22 cellular contexts compared by ENCODE assay signal in the genomic region with DNA sequence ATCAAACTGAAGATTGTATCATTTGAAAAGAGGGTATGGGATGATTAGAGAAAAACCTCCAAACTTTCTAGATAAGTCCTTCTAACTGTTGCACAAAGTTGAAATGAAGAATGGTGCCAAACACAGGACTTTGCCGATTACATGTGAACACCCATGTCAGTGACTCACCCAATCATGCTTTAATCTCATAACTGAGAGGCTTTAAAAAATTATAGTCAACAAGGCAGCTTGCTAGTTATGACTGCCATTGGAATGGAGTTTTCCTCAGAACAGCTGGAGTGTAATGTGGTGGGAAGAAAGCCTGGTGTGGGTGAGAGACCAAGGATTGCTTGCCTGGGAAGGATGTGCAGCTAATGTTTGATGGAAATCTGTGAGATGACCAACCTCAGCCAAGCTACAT.
"Had no signal": no experiment of that assay in that cellular context is flagged by ENCODE, and none has a peak within 500 bp of the region (broad histone marks: within the 10 kb centered on the region; RNA-seq: fewer than 3 reads in every experiment).

No MANE protein-coding gene starts in this region.

- H3K9ac ChIP-seq: neural progenitor cell, parathyroid adenoma had no signal

- H3K4me1 ChIP-seq: colonic mucosa, gastroesophageal sphincter, stomach had no signal

- H3K9me3 ChIP-seq: colonic mucosa, right atrium auricular region, thyroid gland had no signal

- H3K27me3 ChIP-seq: colonic mucosa, foreskin keratinocyte, gastroesophageal sphincter, heart left ventricle, hepatocyte, neural progenitor cell, right atrium auricular region, stomach, thyroid gland had no signal

- H3K79me2 ChIP-seq: hepatocyte had no signal

- H3K27ac ChIP-seq: colonic mucosa, epithelial cell of prostate, foreskin keratinocyte, gastroesophageal sphincter, heart left ventricle, hepatocyte, neural progenitor cell, parathyroid adenoma, right atrium auricular region, stomach, thyroid gland had no signal

- H2AFZ ChIP-seq: hepatocyte, neural progenitor cell, parathyroid adenoma had no signal

- H3K4me3 ChIP-seq: colonic mucosa, gastroesophageal sphincter, heart left ventricle, hepatocyte, lung, neural progenitor cell, right atrium auricular region, stomach, thyroid gland had no signal

- H3K4me2 ChIP-seq: hepatocyte, neural progenitor cell had no signal

- ATAC-seq: esophagus mucosa; foreskin keratinocyte; gastroesophageal sphincter; heart left ventricle; left lobe of liver; naive thymus-derived CD4-positive, alpha-beta T cell; stimulated activated effector memory CD8-positive, alpha-beta T cell treated with anti-CD3 and anti-CD28 coated beads, Interleukin-12 subunit alpha, Interleukin-12 subunit beta, amount 100 ng/mL, for 72 hours had no signal

- H3K36me3 ChIP-seq: colonic mucosa, neural progenitor cell, right atrium auricular region, thyroid gland had no signal

- DNase-seq: colonic mucosa; effector CD8-positive, alpha-beta T cell; endodermal cell; foreskin keratinocyte; heart left ventricle; kidney; naive thymus-derived CD4-positive, alpha-beta T cell; stimulated activated CD4-positive, alpha-beta T cell treated with anti-CD3 and anti-CD28 coated beads, Interleukin-2, amount 100 ng/mL, for 24 hours; stimulated activated CD4-positive, alpha-beta T cell treated with anti-CD3 and anti-CD28 coated beads, Interleukin-4, amount 100 ng/mL, for 24 hours; stimulated activated naive CD4-positive, alpha-beta T cell treated with Interleukin-2 at 50 U/mL for 16 hours; stomach; thyroid gland had no signal
